In the genomic region with DNA sequence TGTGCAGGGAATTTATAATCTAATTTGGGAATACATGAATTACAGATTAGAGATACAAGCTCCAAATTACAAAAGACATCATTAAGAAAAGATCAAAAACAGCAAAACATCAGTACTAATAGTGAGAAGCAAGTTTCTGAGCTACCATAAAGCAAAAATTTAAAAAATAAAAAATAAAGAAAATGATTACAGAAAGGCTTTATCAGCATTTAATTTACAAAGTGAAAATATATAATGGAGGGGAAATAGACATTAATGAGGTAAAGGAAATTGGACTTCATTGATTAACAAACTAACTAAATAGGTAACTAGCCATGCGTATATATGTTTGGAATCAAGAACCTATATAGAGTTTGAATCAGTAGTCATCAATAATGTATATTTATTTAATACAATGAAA, we compare ENCODE assay signal across 11 cellular contexts.
"Had no signal": no experiment of that assay in that cellular context is flagged by ENCODE, and none has a peak within 500 bp of the region (broad histone marks: within the 10 kb centered on the region; RNA-seq: fewer than 3 reads in every experiment).

No MANE protein-coding gene starts in this region.

- H3K36me3 ChIP-seq: HAP-1 had no signal

- H2AFZ ChIP-seq: GM23248, GM23338 had no signal

- DNase-seq: GM23248, GOT3, H7, H9, HCEC 1CT, HFFc6 had no signal

- H3K4me1 ChIP-seq: HAP-1 had no signal

- FAIRE-seq: H1, H54 had no signal

- H3K4me2 ChIP-seq: GM23338 had no signal

- H3K9me3 ChIP-seq: HAP-1 had no signal

- H3K4me3 ChIP-seq: GM23248, GM23338, HAP-1 had no signal

- H3K9ac ChIP-seq: GM23248 had no signal

- ATAC-seq: GM23338, HCT116 had no signal

- H3K27ac ChIP-seq: GM23248 had no signal
